Comparison of ENCODE assay signal across 16 cellular contexts in the genomic region with DNA sequence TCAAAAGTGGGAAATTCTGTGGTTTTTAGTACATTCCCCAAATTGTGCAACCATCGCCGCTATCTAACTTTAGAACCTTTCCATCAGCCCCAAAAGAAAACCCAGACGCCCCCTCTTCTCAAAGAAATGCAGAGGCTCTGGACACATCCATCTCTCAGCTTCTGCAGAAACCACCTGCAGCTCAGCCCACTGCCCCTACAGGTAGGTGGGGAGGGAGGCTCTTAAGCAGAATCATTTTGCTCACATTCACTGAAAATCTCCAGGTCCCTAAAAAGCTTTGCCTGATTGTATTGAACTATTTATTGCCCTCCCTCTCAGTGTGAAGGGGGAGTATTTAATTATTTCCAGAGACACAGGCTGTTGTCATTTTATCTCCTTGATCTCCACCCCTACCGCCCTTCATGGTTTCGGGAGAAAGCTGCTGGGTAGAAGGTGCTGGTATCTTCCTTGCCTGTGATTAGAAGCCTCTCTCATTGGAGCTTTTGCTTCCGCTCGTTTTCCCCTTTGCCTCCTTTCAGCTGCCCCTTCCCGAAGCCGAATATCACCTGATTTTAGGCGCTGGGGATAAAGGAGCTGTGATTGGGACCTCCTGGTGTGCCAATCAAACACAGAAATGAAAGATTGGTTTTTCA.
A peak's percentile ranks its signal among the peaks of the same experiment; 100 is the strongest.
DNase-seq lines count a peak whose midpoint lies in the region; ATAC-seq, FAIRE-seq and TF ChIP-seq lines count a peak whose summit lies in the region.
"Had no signal": no experiment of that assay in that cellular context is flagged by ENCODE, and none has a peak within 500 bp of the region (broad histone marks: within the 10 kb centered on the region; RNA-seq: fewer than 3 reads in every experiment).

No MANE protein-coding gene starts in this region.

- H3K36me3 ChIP-seq in HEK293 (ENCODE audit: control insufficient read depth in 2 of 2, insufficient read depth in 1 of 2, low read length in 2 of 2): no peaks in the 10 kb centered on the region
- no peaks in the 10 kb centered on the region for H3K36me3 ChIP-seq in astrocyte (ENCODE audit: insufficient read depth, low read length)
- H3K36me3 ChIP-seq in neural cell (ENCODE audit: insufficient read depth, low read length): no peaks in the 10 kb centered on the region
- H3K36me3 ChIP-seq: MG63, prostate gland had no signal

- TF ChIP-seq CTCF in HEK293 (tag by site-specific recombination; IDR thresholded peaks at IDR 0.05) (no peak), astrocyte (IDR thresholded peaks at IDR 0.05; ENCODE audit: insufficient read depth, low read depth, low read length) (no peak), neural cell (IDR thresholded peaks at IDR 0.05; ENCODE audit: poor library complexity, severe bottlenecking) (no peak)

- H3K79me2 ChIP-seq in astrocyte (ENCODE audit: insufficient read depth, low read length) (no peaks in the 10 kb centered on the region), neural cell (replicated peaks; ENCODE audit: insufficient read depth, low read length) (no peaks in the 10 kb centered on the region)

- H3F3A ChIP-seq in neural cell (ENCODE audit: insufficient read depth, low read length, poor library complexity, severe bottlenecking): peaks cover 5% of the 10 kb centered on the region

- H3K4me3 Mint-ChIP-seq in astrocyte (ENCODE audit: unreplicated experiment): no peak overlapping the region
- H3K4me3 Mint-ChIP-seq: activated naive CD4-positive, alpha-beta T cell treated with anti-CD3 and anti-CD28 coated beads, Interleukin-2, amount 10 ng/mL, durations not matched to agents 7 days and 5 days had no signal

- CTCF ChIA-PET in HEK293 (lab: Yijun Ruan, JAX): interaction anchor here (1.0 kb wide), 1 partner anchor 105 kb away, joined by 6 read pairs; no protein-coding TSS in a partner anchor

- TF ChIP-seq EP300 in neural cell (conservative IDR thresholded peaks at IDR 0.05; ENCODE audit: poor library complexity, severe bottlenecking): no peak

- H3K9me3 ChIP-seq in HEK293 (ENCODE audit: control insufficient read depth, insufficient read depth, low read depth, low read length) (no peaks in the 10 kb centered on the region), astrocyte (ENCODE audit: insufficient read depth, low read depth, low read length) (no peaks in the 10 kb centered on the region), neural cell (ENCODE audit: low read length) (no peaks in the 10 kb centered on the region)
- H3K9me3 ChIP-seq: MG63, prostate gland, testis had no signal

- FAIRE-seq in astrocyte (lab: Jason Lieb, UNC): no peak
- FAIRE-seq: GM12878 had no signal

- H4K20me1 ChIP-seq in astrocyte (ENCODE audit: insufficient read depth, low read length) (no peaks in the 10 kb centered on the region), neural cell (ENCODE audit: insufficient read depth) (no peaks in the 10 kb centered on the region)

- DNase-seq in COR-L47 (lab: John Stamatoyannopoulos, UW) (peak; percentile 58), astrocyte (ENCODE audit: low read depth) (no peak), HuH-7.5 (ENCODE audit: low spot score) (no peak)
- DNase-seq: activated naive CD4-positive, alpha-beta T cell treated with anti-CD3 and anti-CD28 coated beads, Interleukin-2, amount 10 ng/mL, durations not matched to agents 7 days and 5 days; foreskin keratinocyte; immature natural killer cell; MG63; SW 1271; testis had no signal

- no peaks in the 10 kb centered on the region for H3K9me2 ChIP-seq in neural cell (ENCODE audit: insufficient read depth, low read length)

- H3K27ac Mint-ChIP-seq in astrocyte (ENCODE audit: unreplicated experiment): no peak overlapping the region
- H3K27ac Mint-ChIP-seq: activated naive CD4-positive, alpha-beta T cell treated with anti-CD3 and anti-CD28 coated beads, Interleukin-2, amount 10 ng/mL, durations not matched to agents 7 days and 5 days; immature natural killer cell had no signal

- ATAC-seq in GM21360 (IDR thresholded peaks at IDR 0.05; ENCODE audit: unreplicated experiment) (no peak), GM18873 (IDR thresholded peaks at IDR 0.05; ENCODE audit: low FRiP score, unreplicated experiment) (no peak)
- ATAC-seq: foreskin keratinocyte, GM12878 had no signal

- POLR2A ChIA-PET in HEK293 (lab: Yijun Ruan, JAX): interaction anchor here (0.5 kb wide), 1 partner anchor 78 kb away, joined by 3 read pairs; no protein-coding TSS in a partner anchor

- H3K4me1 ChIP-seq in HEK293 (ENCODE audit: control insufficient read depth, insufficient read depth, low read length) (no peaks in the 10 kb centered on the region), astrocyte (ENCODE audit: insufficient read depth, low read length) (no peaks in the 10 kb centered on the region)
- H3K4me1 ChIP-seq: foreskin keratinocyte, prostate gland had no signal

- H3K27ac ChIP-seq in HEK293 (ENCODE audit: extremely low read depth, low read depth, low read length): no peak overlapping the region
- H3K27ac ChIP-seq in astrocyte (ENCODE audit: low read depth, low read length): no peak overlapping the region
- H3K27ac ChIP-seq in neural cell (ENCODE audit: low read length): peak overlapping the region; percentile 63
- H3K27ac ChIP-seq: foreskin keratinocyte, prostate gland, testis had no signal

- H3K9ac ChIP-seq in astrocyte (ENCODE audit: low read length): no peak overlapping the region
- peak overlapping the region; percentile 59 for H3K9ac ChIP-seq in neural cell (ENCODE audit: low read length)

- H3K36me3 Mint-ChIP-seq in astrocyte (ENCODE audit: low read depth, unreplicated experiment): no peaks in the 10 kb centered on the region
- H3K36me3 Mint-ChIP-seq: activated naive CD4-positive, alpha-beta T cell treated with anti-CD3 and anti-CD28 coated beads, Interleukin-2, amount 10 ng/mL, durations not matched to agents 7 days and 5 days; CD14-positive monocyte; immature natural killer cell had no signal

- peaks cover 18% of the 10 kb centered on the region for H3K4me1 Mint-ChIP-seq in astrocyte (ENCODE audit: low read depth, unreplicated experiment)

- H3K4me2 ChIP-seq in astrocyte (ENCODE audit: low read length) (peak overlapping the region; percentile 42), neural cell (ENCODE audit: low read length) (peak overlapping the region; percentile 57)

- H3K27me3 Mint-ChIP-seq in astrocyte (ENCODE audit: low read depth, unreplicated experiment): peaks cover 53% of the 10 kb centered on the region

- peaks cover 73% of the 10 kb centered on the region for H3K27me3 ChIP-seq in astrocyte (ENCODE audit: insufficient read depth, low read length)
- H3K27me3 ChIP-seq in neural cell (ENCODE audit: insufficient read depth, low read depth, low read length): no peaks in the 10 kb centered on the region
- H3K27me3 ChIP-seq: testis had no signal

- H3K4me3 ChIP-seq in HEK293 (ENCODE audit: low read depth, low read length) (no peak overlapping the region), astrocyte (ENCODE audit: insufficient read depth, low read depth, low read length) (no peak overlapping the region), neural cell (ENCODE audit: low read length) (peak overlapping the region; percentile 47)
- H3K4me3 ChIP-seq: GM12878, MG63, prostate gland, testis had no signal

- H2AFZ ChIP-seq in astrocyte (ENCODE audit: low read depth, low read length): no peak overlapping the region
- peak overlapping the region; percentile 65 for H2AFZ ChIP-seq in neural cell (ENCODE audit: low read depth, low read length)

- H3K9me3 Mint-ChIP-seq in astrocyte (ENCODE audit: unreplicated experiment): peaks cover 2% of the 10 kb centered on the region
- H3K9me3 Mint-ChIP-seq: activated naive CD4-positive, alpha-beta T cell treated with anti-CD3 and anti-CD28 coated beads, Interleukin-2, amount 10 ng/mL, durations not matched to agents 7 days and 5 days had no signal

- TF ChIP-seq RAD21 in neural cell (conservative IDR thresholded peaks at IDR 0.05): no peak

TF ChIP-seq in HEK293, 187 proteins besides CTCF, POLR2A, EP300 and RAD21 (continues in another document):
- TF ChIP-seq ZNF302 (tag by site-specific recombination; IDR thresholded peaks at IDR 0.05; ENCODE audit: low read depth) (no peak), ZNF549 (tag by site-specific recombination; IDR thresholded peaks at IDR 0.05) (no peak), ZNF335 (tag by site-specific recombination; conservative IDR thresholded peaks at IDR 0.05) (no peak), GFI1B (tag by site-specific recombination; IDR thresholded peaks at IDR 0.05) (no peak), SCRT1 (tag by site-specific recombination; IDR thresholded peaks at IDR 0.05; ENCODE audit: borderline replicate concordance) (peak; percentile 72), ZFP41 (tag by site-specific recombination; IDR thresholded peaks at IDR 0.05; ENCODE audit: borderline replicate concordance) (no peak), SP7 (tag by site-specific recombination; IDR thresholded peaks at IDR 0.05) (no peak), SCRT2 (tag by site-specific recombination; IDR thresholded peaks at IDR 0.05) (peak; percentile 89), ZNF548 (tag by site-specific recombination; IDR thresholded peaks at IDR 0.05) (no peak), KLF7 (tag by site-specific recombination; IDR thresholded peaks at IDR 0.05; ENCODE audit: borderline replicate concordance) (no peak), ZNF138 (tag by site-specific recombination; IDR thresholded peaks at IDR 0.05; ENCODE audit: borderline replicate concordance) (no peak), ZNF664 (tag by site-specific recombination; IDR thresholded peaks at IDR 0.05) (no peak)

TF ChIP-seq in neural cell, 6 proteins besides CTCF, POLR2A, EP300 and RAD21:
- TF ChIP-seq MXI1 (conservative IDR thresholded peaks at IDR 0.05; ENCODE audit: poor library complexity, severe bottlenecking): no peak
- TF ChIP-seq TAF1 (IDR thresholded peaks at IDR 0.05; ENCODE audit: low read depth): no peak
- no peak for TF ChIP-seq EZH2 (IDR thresholded peaks at IDR 0.05; ENCODE audit: borderline replicate concordance, insufficient read depth, low read length, poor library complexity, severe bottlenecking)
